Comparison of ENCODE assay signal across 39 cellular contexts in genomic region chr2:206349375-206349774, GRCh38.
"Had no signal": no experiment of that assay in that cellular context is flagged by ENCODE, and none has a peak within 500 bp of the region (broad histone marks: within the 10 kb centered on the region; RNA-seq: fewer than 3 reads in every experiment).

No MANE protein-coding gene starts in this region.

- H3K27ac ChIP-seq: adrenal gland, ascending aorta, body of pancreas, brain microvascular endothelial cell, breast epithelium, cardiac muscle cell had no signal

- H3K4me3 Mint-ChIP-seq: activated naive CD4-positive, alpha-beta T cell treated with anti-CD3 and anti-CD28 coated beads for 36 hours; activated naive CD4-positive, alpha-beta T cell treated with anti-CD3 and anti-CD28 coated beads, Interleukin-2, amount 10 ng/mL, durations not matched to agents 7 days and 5 days; activated naive CD4-positive, alpha-beta T cell treated with anti-CD3 and anti-CD28 coated beads, Interleukin-2, amount 50 U/mL, for 24 hours; activated naive CD8-positive, alpha-beta T cell; activated naive CD8-positive, alpha-beta T cell treated with anti-CD3 and anti-CD28 coated beads for 36 hours; activated naive CD8-positive, alpha-beta T cell treated with anti-CD3 and anti-CD28 coated beads, Interleukin-2, amount 10 ng/mL, durations not matched to agents 7 days and 5 days; activated naive CD8-positive, alpha-beta T cell treated with anti-CD3 and anti-CD28 coated beads, Interleukin-2, amount 50 U/mL, for 24 hours; activated T-cell treated with anti-CD3 and anti-CD28 coated beads, Interleukin-2, amount 50 U/mL, for 24 hours; activated T-cell treated with anti-CD3 and anti-CD28 coated beads, Interleukin-2, amount 50 U/mL, for 4 hours; activated T-cell treated with anti-CD3 and anti-CD28 coated beads, Interleukin-2, amount 50 U/mL, for 72 hours; activated T-helper 1 cell treated with anti-CD3 and anti-CD28 coated beads, Interleukin-12 subunit alpha, Interleukin-12 subunit beta, Interleukin-2, Interleukin-4 antibody, amounts not matched to agents 30 ng/mL and 10 ng/mL and 1 ng/mL, durations not matched to agents 14 hours and 24 hours and 36 hours; activated T-helper 17 cell treated with anti-CD3 and anti-CD28 coated beads, Interleukin-2, amount 50 U/mL, for 72 hours; brain; central memory CD8-positive, alpha-beta T cell had no signal

- H3K4me1 Mint-ChIP-seq: activated naive CD4-positive, alpha-beta T cell treated with anti-CD3 and anti-CD28 coated beads, Interleukin-2, amount 10 ng/mL, durations not matched to agents 7 days and 5 days; activated naive CD4-positive, alpha-beta T cell treated with anti-CD3 and anti-CD28 coated beads, Interleukin-2, amount 50 U/mL, for 24 hours; activated naive CD8-positive, alpha-beta T cell treated with anti-CD3 and anti-CD28 coated beads for 36 hours; activated naive CD8-positive, alpha-beta T cell treated with anti-CD3 and anti-CD28 coated beads, Interleukin-2, amount 10 ng/mL, durations not matched to agents 7 days and 5 days; activated naive CD8-positive, alpha-beta T cell treated with anti-CD3 and anti-CD28 coated beads, Interleukin-2, amount 50 U/mL, for 24 hours; activated T-helper 17 cell treated with anti-CD3 and anti-CD28 coated beads, Interleukin-2, amount 50 U/mL, for 72 hours; central memory CD8-positive, alpha-beta T cell had no signal

- H3K36me3 Mint-ChIP-seq: activated naive CD4-positive, alpha-beta T cell treated with anti-CD3 and anti-CD28 coated beads, Interleukin-2, amount 10 ng/mL, durations not matched to agents 7 days and 5 days; activated naive CD4-positive, alpha-beta T cell treated with anti-CD3 and anti-CD28 coated beads, Interleukin-2, amount 50 U/mL, for 24 hours; activated naive CD8-positive, alpha-beta T cell; activated naive CD8-positive, alpha-beta T cell treated with anti-CD3 and anti-CD28 coated beads for 36 hours; activated naive CD8-positive, alpha-beta T cell treated with anti-CD3 and anti-CD28 coated beads, Interleukin-2, amount 10 ng/mL, durations not matched to agents 7 days and 5 days had no signal

- H3K27me3 ChIP-seq: adrenal gland, ascending aorta, body of pancreas, brain microvascular endothelial cell, breast epithelium, cardiac muscle cell had no signal

- H3K36me3 ChIP-seq: adrenal gland, ascending aorta, brain microvascular endothelial cell, breast epithelium, cardiac muscle cell had no signal

- H3K27ac Mint-ChIP-seq: activated naive CD4-positive, alpha-beta T cell treated with anti-CD3 and anti-CD28 coated beads for 36 hours; activated naive CD4-positive, alpha-beta T cell treated with anti-CD3 and anti-CD28 coated beads, Interleukin-2, amount 10 ng/mL, durations not matched to agents 7 days and 5 days; activated naive CD4-positive, alpha-beta T cell treated with anti-CD3 and anti-CD28 coated beads, Interleukin-2, amount 50 U/mL, for 24 hours; activated naive CD4-positive, alpha-beta T cell treated with anti-CD3 and anti-CD28 coated beads, Interleukin-2, amount 50 U/mL, for 72 hours; activated naive CD8-positive, alpha-beta T cell; activated naive CD8-positive, alpha-beta T cell treated with anti-CD3 and anti-CD28 coated beads for 36 hours; activated naive CD8-positive, alpha-beta T cell treated with anti-CD3 and anti-CD28 coated beads, Interleukin-2, amount 10 ng/mL, durations not matched to agents 7 days and 5 days; activated naive CD8-positive, alpha-beta T cell treated with anti-CD3 and anti-CD28 coated beads, Interleukin-2, amount 50 U/mL, for 24 hours; activated T-cell treated with anti-CD3 and anti-CD28 coated beads, Interleukin-2, amount 50 U/mL, for 24 hours; activated T-cell treated with anti-CD3 and anti-CD28 coated beads, Interleukin-2, amount 50 U/mL, for 72 hours; activated T-helper 1 cell treated with anti-CD3 and anti-CD28 coated beads, Interleukin-12 subunit alpha, Interleukin-12 subunit beta, Interleukin-2, Interleukin-4 antibody, amounts not matched to agents 30 ng/mL and 10 ng/mL and 1 ng/mL, durations not matched to agents 14 hours and 24 hours and 36 hours; activated T-helper 17 cell treated with anti-CD3 and anti-CD28 coated beads, Interleukin-2, amount 50 U/mL, for 72 hours; activated T-helper 2 cell treated with anti-CD3 and anti-CD28 coated beads, Interferon-gamma antibody, Interleukin-2, Interleukin-4, amounts not matched to agents 10 μg/mL and 5 μg/mL and 100 μg/mL, durations not matched to agents 14 hours and 24 hours and 36 hours; brain had no signal

- DNase-seq: activated effector memory CD4-positive, alpha-beta T cell treated with anti-CD3 and anti-CD28 coated beads, Interleukin-2, amount 50 U/mL, for 16 hours; activated gamma-delta T cell; activated gamma-delta T cell treated with Interleukin-2 at 50 U/mL for 16 hours; activated naive CD4-positive, alpha-beta T cell; activated naive CD4-positive, alpha-beta T cell treated with anti-CD3 and anti-CD28 coated beads for 36 hours; activated naive CD4-positive, alpha-beta T cell treated with anti-CD3 and anti-CD28 coated beads, Interleukin-2, amount 10 ng/mL, durations not matched to agents 7 days and 5 days; activated naive CD4-positive, alpha-beta T cell treated with anti-CD3 and anti-CD28 coated beads, Interleukin-2, amount 50 U/mL, for 16 hours; activated naive CD4-positive, alpha-beta T cell treated with Interleukin-2 at 50 U/mL for 16 hours; activated naive CD8-positive, alpha-beta T cell treated with anti-CD3 and anti-CD28 coated beads for 36 hours; activated naive CD8-positive, alpha-beta T cell treated with anti-CD3 and anti-CD28 coated beads, Interleukin-2, amount 10 ng/mL, durations not matched to agents 7 days and 5 days; activated naive CD8-positive, alpha-beta T cell treated with anti-CD3 and anti-CD28 coated beads, Interleukin-2, amount 50 U/mL, for 24 hours; activated T-cell treated with anti-CD3 and anti-CD28 coated beads, Interleukin-2, amount 50 U/mL, for 1 hour; activated T-cell treated with anti-CD3 and anti-CD28 coated beads, Interleukin-2, amount 50 U/mL, for 24 hours; activated T-cell treated with anti-CD3 and anti-CD28 coated beads, Interleukin-2, amount 50 U/mL, for 4 hours; activated T-cell treated with anti-CD3 and anti-CD28 coated beads, Interleukin-2, amount 50 U/mL, for 48 hours; activated T-cell treated with anti-CD3 and anti-CD28 coated beads, Interleukin-2, amount 50 U/mL, for 72 hours; adrenal gland; amniotic stem cell; amygdala; anterior cingulate cortex; aorta; body of pancreas; brain microvascular endothelial cell; caudate nucleus; central memory CD4-positive, alpha-beta T cell; cerebellar nuclear complex had no signal

- H3K4me1 ChIP-seq: adrenal gland, ascending aorta, breast epithelium had no signal

- H3K9me3 ChIP-seq: adrenal gland, ascending aorta, body of pancreas had no signal

- H3K9me3 Mint-ChIP-seq: activated naive CD4-positive, alpha-beta T cell treated with anti-CD3 and anti-CD28 coated beads, Interleukin-2, amount 10 ng/mL, durations not matched to agents 7 days and 5 days; activated naive CD4-positive, alpha-beta T cell treated with anti-CD3 and anti-CD28 coated beads, Interleukin-2, amount 50 U/mL, for 24 hours; activated T-helper 1 cell treated with anti-CD3 and anti-CD28 coated beads, Interleukin-12 subunit alpha, Interleukin-12 subunit beta, Interleukin-2, Interleukin-4 antibody, amounts not matched to agents 30 ng/mL and 10 ng/mL and 1 ng/mL, durations not matched to agents 14 hours and 24 hours and 36 hours had no signal

- H3K4me3 ChIP-seq: adrenal gland, ascending aorta, body of pancreas, breast epithelium, cardiac muscle cell had no signal

- H3K27me3 Mint-ChIP-seq: activated naive CD4-positive, alpha-beta T cell treated with anti-CD3 and anti-CD28 coated beads, Interleukin-2, amount 10 ng/mL, durations not matched to agents 7 days and 5 days; activated naive CD4-positive, alpha-beta T cell treated with anti-CD3 and anti-CD28 coated beads, Interleukin-2, amount 50 U/mL, for 24 hours; central memory CD8-positive, alpha-beta T cell had no signal

- FAIRE-seq: astrocyte, bronchial epithelial cell had no signal

- ATAC-seq: activated naive CD4-positive, alpha-beta T cell treated with anti-CD3 and anti-CD28 coated beads, Interleukin-2, amount 50 U/mL, for 72 hours; activated naive CD8-positive, alpha-beta T cell treated with anti-CD3 and anti-CD28 coated beads, Interleukin-2, amount 50 U/mL, for 24 hours; activated T-cell treated with anti-CD3 and anti-CD28 coated beads, Interleukin-2, amount 50 U/mL, for 4 hours; activated T-cell treated with anti-CD3 and anti-CD28 coated beads, Interleukin-2, amount 50 U/mL, for 72 hours; activated T-helper 17 cell treated with anti-CD3 and anti-CD28 coated beads, Interleukin-2, amount 50 U/mL, for 72 hours; body of pancreas had no signal
